In genomic region chr6:1045239-1045638, GRCh38 we compare ENCODE assay signal across 1 cellular context.
A peak's percentile ranks its signal among the peaks of the same experiment; 100 is the strongest.
TF ChIP-seq lines count a peak whose summit lies in the region.

No MANE protein-coding gene starts in this region.

TF ChIP-seq in HepG2, 621 proteins besides CTCF, POLR2A, EP300 and RAD21:
- TF ChIP-seq, protein P1, sequence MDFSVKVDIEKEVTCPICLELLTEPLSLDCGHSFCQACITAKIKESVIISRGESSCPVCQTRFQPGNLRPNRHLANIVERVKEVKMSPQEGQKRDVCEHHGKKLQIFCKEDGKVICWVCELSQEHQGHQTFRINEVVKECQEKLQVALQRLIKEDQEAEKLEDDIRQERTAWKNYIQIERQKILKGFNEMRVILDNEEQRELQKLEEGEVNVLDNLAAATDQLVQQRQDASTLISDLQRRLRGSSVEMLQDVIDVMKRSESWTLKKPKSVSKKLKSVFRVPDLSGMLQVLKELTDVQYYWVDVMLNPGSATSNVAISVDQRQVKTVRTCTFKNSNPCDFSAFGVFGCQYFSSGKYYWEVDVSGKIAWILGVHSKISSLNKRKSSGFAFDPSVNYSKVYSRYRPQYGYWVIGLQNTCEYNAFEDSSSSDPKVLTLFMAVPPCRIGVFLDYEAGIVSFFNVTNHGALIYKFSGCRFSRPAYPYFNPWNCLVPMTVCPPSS (IDR thresholded peaks at IDR 0.05) = no peak
- TF ChIP-seq GFI1 (CRISPR knock-in tag; IDR thresholded peaks at IDR 0.05; ENCODE audit: borderline replicate concordance) = 0 out of 2 replicates have a peak, but pooled peaks have one; percentile 22
